In genomic region chr2:241315183-241315878, GRCh38 we compare ENCODE assay signal across 8 cellular contexts. TPM values are rescaled to one million over a fixed set of nuclear protein-coding genes. Genes with fewer than 3 reads are reported as not detected.
DNase-seq lines count a peak whose midpoint lies in the region; ATAC-seq and TF ChIP-seq lines count a peak whose summit lies in the region.

HDLBP (minus strand) TSS chr2:241315672; CDS start chr2:241266869, 48,803 bp downstream.

- H3K27ac ChIP-seq in osteoblast (ENCODE audit: low read depth, low read length), result peak within 1 kb of the TSS; percentile 98
- H3K27ac ChIP-seq in thoracic aorta, result peak within 1 kb of the TSS; percentile 99

- H3K9me3 Mint-ChIP-seq in activated naive CD4-positive, alpha-beta T cell treated with anti-CD3 and anti-CD28 coated beads, Interleukin-2, amount 50 U/mL, for 72 hours, result no peaks in the 10 kb centered on the region

- H2AFZ ChIP-seq in osteoblast (ENCODE audit: low read length), result peak within 1 kb of the TSS; percentile 96

- peak within 1 kb of the TSS; percentile 97 for H3K4me3 ChIP-seq in osteoblast (ENCODE audit: insufficient read depth, low read length)
- H3K4me3 ChIP-seq in thoracic aorta, result peak within 1 kb of the TSS; percentile 80

- H3K27ac Mint-ChIP-seq in activated naive CD4-positive, alpha-beta T cell treated with anti-CD3 and anti-CD28 coated beads, Interleukin-2, amount 50 U/mL, for 72 hours, result peak within 1 kb of the TSS; percentile 99 to 100

- DNase-seq in GM10248 (ENCODE audit: extremely low spot score) (peak; percentile 98), NCI-H1092 (lab: John Stamatoyannopoulos, UW) (peak; percentile 94), glomerular visceral epithelial cell (ENCODE audit: extremely low spot score) (peak; percentile 100), osteoblast (ENCODE audit: insufficient read length, low spot score, missing footprints) (peak; percentile 99), thoracic aorta (ENCODE audit: low spot score) (peak; percentile 96)
- peak; percentile 100 for DNase-seq in activated naive CD4-positive, alpha-beta T cell treated with anti-CD3 and anti-CD28 coated beads, Interleukin-2, amount 50 U/mL, for 72 hours (ENCODE audit: low spot score in 2 of 2)

- POLR2A ChIA-PET in GM10248 (lab: Yijun Ruan, JAX), result interaction anchor here (0.7 to 2.5 kb wide), 9 partner anchors 9 to 47 kb away, joined by 3 to 19 read pairs (median 4); no protein-coding TSS in a partner anchor

- peaks cover 62% of the 10 kb centered on the region for H4K20me1 ChIP-seq in osteoblast (ENCODE audit: insufficient read depth, low read length)

- TF ChIP-seq CTCF in GM10248 (IDR thresholded peaks at IDR 0.05; ENCODE audit: control extremely low read depth, extremely low read depth, low read depth, missing control alignments) (peak; percentile 51), osteoblast (IDR thresholded peaks at IDR 0.05; ENCODE audit: extremely low read depth, low read depth, low read length) (peak; percentile 16), thoracic aorta (IDR thresholded peaks at IDR 0.05) (no peak)

- H3K9me3 ChIP-seq in osteoblast (ENCODE audit: low read depth, low read length) (no peaks in the 10 kb centered on the region), thoracic aorta (no peaks in the 10 kb centered on the region)

- CTCF ChIA-PET in GM10248 (lab: Yijun Ruan, JAX), result interaction anchor here (0.6 to 2.2 kb wide), 9 partner anchors 9 to 35 kb away, joined by 3 to 13 read pairs (median 6); no protein-coding TSS in a partner anchor

- peak within 1 kb of the TSS; percentile 93 for H3K4me2 ChIP-seq in osteoblast (ENCODE audit: insufficient read depth, low read length)

- peaks cover 40% of the 10 kb centered on the region for H3K4me1 ChIP-seq in osteoblast (ENCODE audit: insufficient read depth, low read length)
- H3K4me1 ChIP-seq in thoracic aorta (ENCODE audit: control insufficient read depth in 1 of 2, low read depth in 2 of 2), result peaks cover 24 to 50% of the 10 kb centered on the region in 2 donors

- H3K27me3 ChIP-seq in osteoblast (ENCODE audit: insufficient read depth, low read length) (no peaks in the 10 kb centered on the region), thoracic aorta (replicated peaks; ENCODE audit: insufficient read depth) (no peaks in the 10 kb centered on the region)

- H3K79me2 ChIP-seq in osteoblast (ENCODE audit: insufficient read depth, low read length), result peaks cover 96% of the 10 kb centered on the region

- H3K36me3 Mint-ChIP-seq in activated naive CD4-positive, alpha-beta T cell treated with anti-CD3 and anti-CD28 coated beads, Interleukin-2, amount 50 U/mL, for 72 hours, result peaks cover 28 to 29% of the 10 kb centered on the region in 2 donors

- ATAC-seq in HG02610 (IDR thresholded peaks at IDR 0.05; ENCODE audit: unreplicated experiment) (peak; percentile 71), SK-N-SH treated with all-trans-retinoic acid at 6 μM for 48 hours (peak; percentile 91), thoracic aorta (ENCODE audit: insufficient number of reproducible peaks, low FRiP score, low read depth) (peak; percentile 93)
- peak; percentile 84 to 85 for ATAC-seq in activated naive CD4-positive, alpha-beta T cell treated with anti-CD3 and anti-CD28 coated beads, Interleukin-2, amount 50 U/mL, for 72 hours

- H3K36me3 ChIP-seq in osteoblast (ENCODE audit: insufficient read depth, low read length) (peaks cover 6% of the 10 kb centered on the region), thoracic aorta (no peaks in the 10 kb centered on the region)

TF ChIP-seq in SK-N-SH treated with all-trans-retinoic acid at 6 μM for 48 hours, 23 proteins besides CTCF, POLR2A, EP300 and RAD21:
- no peak for TF ChIP-seq CSRNP3 (CRISPR knock-in tag; IDR thresholded peaks at IDR 0.05)
- 0 out of 2 replicates have a peak, but pooled peaks have one; percentile 25 for TF ChIP-seq GLIS3 (CRISPR knock-in tag; IDR thresholded peaks at IDR 0.05)
- no peak for TF ChIP-seq ESRRG (CRISPR knock-in tag; IDR thresholded peaks at IDR 0.05)
- no peak for TF ChIP-seq ZNF8 (CRISPR knock-in tag; IDR thresholded peaks at IDR 0.05)
- TF ChIP-seq PATZ1 (CRISPR knock-in tag; IDR thresholded peaks at IDR 0.05; ENCODE audit: borderline replicate concordance), result peak; percentile 51; the same call in 1 of the 2 replicates
- TF ChIP-seq ZNF70 (CRISPR knock-in tag; IDR thresholded peaks at IDR 0.05), result 0 out of 2 replicates have a peak, but pooled peaks have one; percentile 25
TF ChIP-seq in SK-N-SH treated with all-trans-retinoic acid at 6 μM for 48 hours: peak in this region for 3.

RNA-seq across cellular contexts. Expression of gene HDLBP, which starts in this region (rescaled TPM):
- 100 to 1,000 TPM; 276 to 297 TPM for total RNA-seq in activated naive CD4-positive, alpha-beta T cell treated with anti-CD3 and anti-CD28 coated beads, Interleukin-2, amount 50 U/mL, for 72 hours
- total RNA-seq in osteoblast (1,414 and 1,418 TPM in 2 replicates), thoracic aorta (100 to 1,000 TPM; 404 to 447 TPM)

Comparison
In these comparisons a context has a peak if more than half of its experiments do, and no peak if none do; other contexts are left out.
1. Peak in every context shown above with its lines: DNase-seq, ATAC-seq, H3K4me3 ChIP-seq and H3K27ac ChIP-seq.